ENCODE assay signal across 8 cellular contexts in the genomic region with DNA sequence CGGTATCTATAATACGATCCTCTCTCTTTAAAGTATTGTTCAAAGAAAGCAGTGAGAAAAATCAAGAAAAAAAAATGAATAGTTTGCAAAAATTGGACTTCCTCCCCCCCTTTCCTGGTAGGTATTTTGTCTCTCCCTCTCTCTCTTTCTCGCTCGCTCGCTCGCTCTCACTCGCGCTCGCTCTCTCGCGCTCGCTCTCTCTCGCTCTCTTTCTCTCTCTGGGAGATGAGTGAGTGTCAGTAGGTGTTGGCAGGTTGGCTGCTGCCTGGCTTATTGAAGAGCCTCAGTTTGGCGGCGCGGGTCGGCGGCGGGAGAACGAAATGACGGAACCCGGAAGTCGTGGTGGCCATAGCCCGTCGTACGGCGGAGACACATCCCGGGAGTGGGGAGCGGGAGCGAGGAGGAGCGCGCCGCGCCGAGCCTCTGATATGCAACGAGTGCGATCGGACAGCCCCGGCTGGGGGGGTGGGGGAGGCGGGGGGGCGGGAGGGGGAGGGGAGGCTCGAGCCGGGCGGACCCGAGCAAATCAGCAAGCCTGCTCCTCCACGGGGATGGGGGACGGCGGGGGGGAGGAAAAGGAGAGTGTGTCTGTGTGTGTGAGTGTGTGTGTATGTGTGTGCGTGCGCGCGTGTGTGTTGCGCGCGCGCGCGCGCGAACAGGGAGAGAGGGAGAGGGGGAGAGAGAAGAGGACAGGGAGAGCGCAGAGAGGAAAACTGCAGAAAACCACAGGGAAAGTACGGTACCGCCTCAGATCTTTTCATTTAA. TPM values are rescaled to one million over a fixed set of nuclear protein-coding genes. Genes with fewer than 3 reads are reported as not detected.
DNase-seq lines count a peak whose midpoint lies in the region; ATAC-seq and TF ChIP-seq lines count a peak whose summit lies in the region.

Gene MEIS2 (minus strand): TSS at position 441 of the 765 bp plus-strand sequence. CDS start 1,083 bp downstream, outside the sequence.

- H3K4me1 Mint-ChIP-seq in Calu3 (ENCODE audit: low read depth, unreplicated experiment), result no peaks in the 10 kb centered on the region

- H3K9me3 ChIP-seq in PC-3 (ENCODE audit: low read length), result no peaks in the 10 kb centered on the region
- no peaks in the 10 kb centered on the region for H3K9me3 ChIP-seq in adrenal gland (replicated peaks in 1 of 3)

- CTCF ChIA-PET in Calu3 (lab: Charles Lee), result no interaction called here
- CTCF ChIA-PET in PC-3 (lab: Charles Lee), result interaction anchor here (0.6 kb wide), 2 partner anchors 216 to 488 kb away, joined by 4 read pairs; no protein-coding TSS in a partner anchor

- H3K36me3 ChIP-seq in KMS-11 (ENCODE audit: insufficient read depth), result no peaks in the 10 kb centered on the region
- H3K36me3 ChIP-seq in PC-3 (ENCODE audit: low read depth, low read length), result no peaks in the 10 kb centered on the region
- H3K36me3 ChIP-seq in adrenal gland (replicated peaks in 1 of 2), result no peaks in the 10 kb centered on the region

- intact Hi-C loops in Calu3 (cut with micrococcal nuclease; ENCODE audit: unreplicated experiment) (loop anchor here (5.0 to 10.0 kb wide), 2 partner anchors 43 to 195 kb away; no protein-coding TSS in a partner anchor), PC-3 (cut with micrococcal nuclease) (loop anchor here (2.0 to 10.0 kb wide), 4 partner anchors 35 to 595 kb away; no protein-coding TSS in a partner anchor), adrenal gland (cut with DNase I) (loop anchor here in 1 of 2 donors (10.0 kb wide), 1 partner anchor 215 kb away; no protein-coding TSS in a partner anchor), Right ventricle myocardium superior (cut with DNase I) (loop anchor here (10.0 kb wide), 1 partner anchor 515 kb away; no protein-coding TSS in a partner anchor)

- H3F3A ChIP-seq in PC-3 (ENCODE audit: low read length, unreplicated experiment), result no peaks in the 10 kb centered on the region

- no peaks in the 10 kb centered on the region for H3K27me3 ChIP-seq in KMS-11 (ENCODE audit: insufficient read depth, low read depth)
- no peaks in the 10 kb centered on the region for H3K27me3 ChIP-seq in PC-3 (ENCODE audit: low read length)
- no peaks in the 10 kb centered on the region for H3K27me3 ChIP-seq in adrenal gland

- H3K9me3 Mint-ChIP-seq in Calu3 (ENCODE audit: low read depth, unreplicated experiment), result no peaks in the 10 kb centered on the region

- H3K27ac ChIP-seq in KMS-11 (peak within 1 kb of the TSS; percentile 93), PC-3 (ENCODE audit: low read length) (peak within 1 kb of the TSS; percentile 87), adrenal gland (peak within 1 kb of the TSS; percentile 95 to 99 (median 98))

- peak within 1 kb of the TSS; percentile 72 for H3K4me2 ChIP-seq in KMS-11
- peak within 1 kb of the TSS; percentile 97 for H3K4me2 ChIP-seq in PC-3 (ENCODE audit: low read length)

- H3K4me3 ChIP-seq in KMS-11 (IDR thresholded peaks at IDR 0.05; ENCODE audit: insufficient read depth, low read depth, low read length) (peak within 1 kb of the TSS; percentile 29), PC-3 (ENCODE audit: low read length) (peak within 1 kb of the TSS; percentile 93), adrenal gland (peak within 1 kb of the TSS; percentile 44 to 85 (median 70))

- H3K4me3 Mint-ChIP-seq in Calu3 (ENCODE audit: low read depth, unreplicated experiment), result peak within 1 kb of the TSS; percentile 82

- DNase-seq in Calu3, result peak; percentile 80
- DNase-seq in PC-3, result peak; percentile 85
- DNase-seq in adrenal gland, result peak; percentile 92 to 98 (median 96)
- DNase-seq in Right ventricle myocardium superior, result peak; percentile 97
- peak in 55 of 56 donors; percentile 37 to 98 (median 88) for DNase-seq in nucleus accumbens (lab: John Stamatoyannopoulos, UW)

- no peaks in the 10 kb centered on the region for H3K27me3 Mint-ChIP-seq in Calu3 (ENCODE audit: unreplicated experiment)

- H3K9ac ChIP-seq in KMS-11 (peak within 1 kb of the TSS; percentile 88), PC-3 (ENCODE audit: low read length) (peak within 1 kb of the TSS; percentile 85)

- TSS peak; percentile 41 for BruUV-seq in Calu3 (replicated peaks; lab: Mats Ljungman, UMichigan)
- no TSS peak for BruUV-seq in PC-3 (replicated peaks; lab: Mats Ljungman, UMichigan)

- peaks cover 5% of the 10 kb centered on the region for H3K4me1 ChIP-seq in KMS-11 (ENCODE audit: low read depth, poor library complexity, severe bottlenecking)
- H3K4me1 ChIP-seq in PC-3 (ENCODE audit: insufficient read depth, low read length), result peaks cover 24% of the 10 kb centered on the region; the same call in 1 of the 2 replicates
- H3K4me1 ChIP-seq in adrenal gland (replicated peaks in 1 of 2), result peaks cover 0 to 6% of the 10 kb centered on the region in 2 donors

- WGBS in adrenal gland, 4 donors, result 1 to 2% (median 1%) methylated on average over 34 to 63 of the region's 63 CpGs

- peak; percentile 81 to 89 for TF ChIP-seq POLR2A in adrenal gland (IDR thresholded peaks at IDR 0.05)

- peak within 1 kb of the TSS; percentile 77 for H3K27ac Mint-ChIP-seq in Calu3 (ENCODE audit: unreplicated experiment)

- no peak for TF ChIP-seq CTCF in Calu3 (IDR thresholded peaks at IDR 0.05; ENCODE audit: unreplicated experiment)
- no peak for TF ChIP-seq CTCF in KMS-11 (conservative IDR thresholded peaks at IDR 0.05; ENCODE audit: low read depth, low read length)
- no peak for TF ChIP-seq CTCF in PC-3 (conservative IDR thresholded peaks at IDR 0.05; ENCODE audit: low read depth, low read length)
- TF ChIP-seq CTCF in adrenal gland (IDR thresholded peaks at IDR 0.05), result peak in 1 of 6 experiments; percentile 24

- peaks cover 68% of the 10 kb centered on the region for H3K36me3 Mint-ChIP-seq in Calu3 (ENCODE audit: insufficient read depth, unreplicated experiment)

- H3K79me2 ChIP-seq in KMS-11 (ENCODE audit: insufficient read depth, low read depth) (no peaks in the 10 kb centered on the region), PC-3 (ENCODE audit: low read length) (peaks cover 37% of the 10 kb centered on the region)

- H3K9me2 ChIP-seq in PC-3 (replicated peaks; ENCODE audit: low read length), result no peaks in the 10 kb centered on the region

- ATAC-seq in GM21381 (IDR thresholded peaks at IDR 0.05; ENCODE audit: unreplicated experiment) (peak; percentile 30), PC-3 (peak; percentile 41), Right ventricle myocardium superior (ENCODE audit: poor library complexity) (peak; percentile 71), GM19397 (IDR thresholded peaks at IDR 0.05; ENCODE audit: unreplicated experiment) (no peak)

- H2AFZ ChIP-seq in KMS-11 (ENCODE audit: low read depth) (peak within 1 kb of the TSS; percentile 95), PC-3 (ENCODE audit: low read length) (peak within 1 kb of the TSS; percentile 99)

- POLR2A ChIA-PET in PC-3 (lab: Charles Lee; ENCODE audit: unreplicated experiment), result no interaction called here

- H4K20me1 ChIP-seq in KMS-11 (ENCODE audit: insufficient read depth) (no peaks in the 10 kb centered on the region), PC-3 (ENCODE audit: low read length) (no peaks in the 10 kb centered on the region)

RNA-seq across cellular contexts. Expression of gene MEIS2, which starts in this region (rescaled TPM):
- total RNA-seq in Calu3 (2022) (23.1 and 24.5 TPM in 2 replicates), PC-3 (2014; rRNA removed) (10.0 and 17.5 TPM in 2 replicates), adrenal gland (100 to 1,000 TPM in 3 of 8 donors, 10 to 100 TPM in 5; 45.0 to 139 (median 76.1) TPM), Right ventricle myocardium superior (43.9 TPM)
- 10 to 100 TPM; 36.2 to 75.3 (median 38.4) TPM for polyA plus RNA-seq in adrenal gland

Comparison
In these comparisons a context has a peak if more than half of its experiments do, and no peak if none do; other contexts are left out.
1. H3K4me3 ChIP-seq: peak in every context shown above with its lines; median percentile 93 in PC-3; 70 in adrenal gland; 29 in KMS-11.